ENCODE assay signal across 10 cellular contexts in genomic region chr16:58882292-58882691, GRCh38.
DNase-seq lines count a peak whose midpoint lies in the region; ATAC-seq lines count a peak whose summit lies in the region.
"Had no signal": no experiment of that assay in that cellular context is flagged by ENCODE, and none has a peak within 500 bp of the region (broad histone marks: within the 10 kb centered on the region; RNA-seq: fewer than 3 reads in every experiment).

No MANE protein-coding gene starts in this region.

- no peak overlapping the region for H3K4me3 Mint-ChIP-seq in stimulated activated naive CD8-positive, alpha-beta T cell treated with anti-CD3 and anti-CD28 coated beads, Interleukin-15, amount 100 ng/mL, for 72 hours

- H3K9me3 Mint-ChIP-seq in stimulated activated naive CD8-positive, alpha-beta T cell treated with anti-CD3 and anti-CD28 coated beads, Interleukin-15, amount 100 ng/mL, for 72 hours = peaks cover 17 to 23% of the 10 kb centered on the region in 2 donors

- H3K27me3 Mint-ChIP-seq in stimulated activated naive CD8-positive, alpha-beta T cell treated with anti-CD3 and anti-CD28 coated beads, Interleukin-15, amount 100 ng/mL, for 72 hours = peaks cover 17% of the 10 kb centered on the region

- ATAC-seq in GM19395 (IDR thresholded peaks at IDR 0.05; ENCODE audit: unreplicated experiment) (peak; percentile 98), HG03025 (IDR thresholded peaks at IDR 0.05; ENCODE audit: low FRiP score, unreplicated experiment) (peak; percentile 88)
- ATAC-seq in stimulated activated naive CD8-positive, alpha-beta T cell treated with anti-CD3 and anti-CD28 coated beads, Interleukin-15, amount 100 ng/mL, for 72 hours = no peak

- H3K4me1 Mint-ChIP-seq in stimulated activated naive CD8-positive, alpha-beta T cell treated with anti-CD3 and anti-CD28 coated beads, Interleukin-15, amount 100 ng/mL, for 72 hours = peaks cover 6% of the 10 kb centered on the region

- peak; percentile 60 for DNase-seq in CD1c-positive myeloid dendritic cell (ENCODE audit: extremely low spot score)
- DNase-seq in NOMO-1 treated with DMSO at 0.1 percent for 48 hours (lab: John Stamatoyannopoulos, UW; ENCODE audit: unreplicated experiment) = peak; percentile 98
- no peak for DNase-seq in DMS79 treated with DMSO at 0.1 percent for 48 hours (lab: John Stamatoyannopoulos, UW)
- no peak for DNase-seq in activated T-cell treated with anti-CD3 and anti-CD28 coated beads, Interleukin-2, amount 50 U/mL, for 1 hour
- DNase-seq in HuH-7.5 (ENCODE audit: low spot score) = no peak
- DNase-seq in stimulated activated naive CD8-positive, alpha-beta T cell treated with anti-CD3 and anti-CD28 coated beads, Interleukin-15, amount 100 ng/mL, for 72 hours = no peak
- DNase-seq: NCI-H510A treated with DMSO at 0.1 percent for 48 hours, pancreas had no signal

- no peak overlapping the region for H3K27ac Mint-ChIP-seq in stimulated activated naive CD8-positive, alpha-beta T cell treated with anti-CD3 and anti-CD28 coated beads, Interleukin-15, amount 100 ng/mL, for 72 hours

Comparison
In these comparisons a context has a peak if more than half of its experiments do, and no peak if none do; other contexts are left out.
1. DNase-seq: peak in CD1c-positive myeloid dendritic cell (single experiment) and NOMO-1 treated with DMSO at 0.1 percent for 48 hours (single experiment); none in DMS79 treated with DMSO at 0.1 percent for 48 hours (single experiment), activated T-cell treated with anti-CD3 and anti-CD28 coated beads, Interleukin-2, amount 50 U/mL, for 1 hour (single experiment), HuH-7.5 (single experiment) and stimulated activated naive CD8-positive, alpha-beta T cell treated with anti-CD3 and anti-CD28 coated beads, Interleukin-15, amount 100 ng/mL, for 72 hours (0 of 2).